ENCODE assay signal across 22 cellular contexts in the genomic region with DNA sequence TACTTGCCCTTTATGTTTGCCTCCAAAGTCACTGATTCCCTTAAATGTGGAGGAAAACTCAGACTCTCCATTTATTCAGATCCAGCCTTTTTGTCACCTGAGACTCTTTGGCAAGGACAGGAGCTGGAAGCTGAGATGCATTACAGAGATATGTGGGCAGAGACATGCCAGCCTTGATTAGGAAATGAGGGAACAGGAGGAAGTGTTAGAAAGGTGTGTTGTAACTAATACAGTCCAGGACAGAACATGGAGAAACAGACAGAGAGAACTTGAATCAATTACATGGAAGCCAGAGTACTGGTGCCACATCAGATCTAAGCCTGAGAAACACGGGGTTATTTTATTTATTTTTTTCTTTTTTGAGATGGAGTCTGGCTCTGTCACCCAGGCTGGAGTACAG.
"Had no signal": no experiment of that assay in that cellular context is flagged by ENCODE, and none has a peak within 500 bp of the region (broad histone marks: within the 10 kb centered on the region; RNA-seq: fewer than 3 reads in every experiment).

No MANE protein-coding gene starts in this region.

- H3K9ac ChIP-seq: parathyroid adenoma had no signal

- H3K27me3 ChIP-seq: colonic mucosa, dorsolateral prefrontal cortex, testis, vagina had no signal

- H3K4me3 Mint-ChIP-seq: effector memory CD8-positive, alpha-beta T cell; mesothelial cell of epicardium; nephron progenitor cell had no signal

- H2AFZ ChIP-seq: parathyroid adenoma had no signal

- H3K79me2 ChIP-seq: parathyroid adenoma had no signal

- H3K27ac ChIP-seq: colonic mucosa, dorsolateral prefrontal cortex, left ventricle myocardium inferior, parathyroid adenoma, testis, vagina had no signal

- H3K27ac Mint-ChIP-seq: mesothelial cell of epicardium, nephron progenitor cell had no signal

- H3K4me3 ChIP-seq: colonic mucosa, dorsolateral prefrontal cortex, left ventricle myocardium inferior, testis, vagina had no signal

- H3K27me3 Mint-ChIP-seq: effector memory CD8-positive, alpha-beta T cell had no signal

- ATAC-seq: effector memory CD8-positive, alpha-beta T cell; esophagus mucosa; right cardiac atrium had no signal

- H3K9me3 ChIP-seq: colonic mucosa, testis, vagina had no signal

- DNase-seq: activated CD4-positive, alpha-beta T cell treated with anti-CD3 and anti-CD28 coated beads for 48 hours; activated CD4-positive, CD25-positive, alpha-beta regulatory T cell; activated CD8-positive, alpha-beta memory T cell treated with anti-CD3 and anti-CD28 coated beads, Interleukin-2, amount 50 U/mL, for 48 hours; amygdala; colonic mucosa; dorsolateral prefrontal cortex; effector memory CD8-positive, alpha-beta T cell; foreskin melanocyte; glutamatergic neuron; hippocampal formation; left ventricle myocardium inferior; nephron progenitor cell; nucleus accumbens; right cardiac atrium; T-helper 1 cell; T-helper 9 cell; testis; trophoblast cell had no signal

- H3K9me3 Mint-ChIP-seq: effector memory CD8-positive, alpha-beta T cell had no signal

- H3K4me1 Mint-ChIP-seq: mesothelial cell of epicardium, nephron progenitor cell had no signal

- H3K4me1 ChIP-seq: colonic mucosa, parathyroid adenoma, testis, vagina had no signal
